ENCODE assay signal across 2 cellular contexts in the genomic region with DNA sequence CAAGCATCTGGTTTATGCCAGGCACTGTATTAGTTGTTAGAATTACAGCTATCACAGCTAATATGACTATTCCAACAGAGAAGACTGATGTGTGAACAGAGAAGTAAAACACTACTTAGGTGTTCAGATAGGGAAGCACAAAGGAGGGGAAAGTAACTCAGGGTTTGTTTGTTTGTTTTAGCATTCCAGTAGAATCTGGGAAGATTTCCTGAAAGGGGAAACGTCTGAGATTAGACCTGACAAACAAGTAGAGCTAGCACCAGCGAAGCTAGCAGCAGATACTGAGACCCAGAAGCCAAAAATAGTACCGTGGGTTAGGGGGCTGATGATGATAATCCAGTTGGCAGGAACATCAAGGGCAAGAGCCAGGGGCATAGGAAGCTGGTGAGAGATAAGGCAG.
TF ChIP-seq lines count a peak whose summit lies in the region.

No MANE protein-coding gene starts in this region.

TF ChIP-seq in IMR-90, 13 proteins besides CTCF, POLR2A, EP300 and RAD21:
- TF ChIP-seq RFX5 (IDR thresholded peaks at IDR 0.05; ENCODE audit: low read depth, low read length), result no peak
- no peak for TF ChIP-seq RCOR1 (IDR thresholded peaks at IDR 0.05; ENCODE audit: insufficient replicate concordance, low read length)
- no peak for TF ChIP-seq NFE2L2 (IDR thresholded peaks at IDR 0.05; ENCODE audit: low read depth, low read length)
- no peak for TF ChIP-seq MAFK (IDR thresholded peaks at IDR 0.05; ENCODE audit: low read depth, low read length)
- TF ChIP-seq FOS (IDR thresholded peaks at IDR 0.05; ENCODE audit: low read depth, low read length), result no peak
- no peak for TF ChIP-seq MAZ (IDR thresholded peaks at IDR 0.05; ENCODE audit: borderline replicate concordance, low read depth, low read length)
- no peak for TF ChIP-seq SMC3 (IDR thresholded peaks at IDR 0.05; ENCODE audit: low read depth, low read length)
TF ChIP-seq in IMR-90: peak in this region for 0.

TF ChIP-seq in K562, 482 proteins besides CTCF, POLR2A, EP300 and RAD21:
- TF ChIP-seq CREB1 (IDR thresholded peaks at IDR 0.05) (no peak), CREB1 (CRISPR knock-in tag; IDR thresholded peaks at IDR 0.05) (no peak), POU5F1 (IDR thresholded peaks at IDR 0.05; ENCODE audit: borderline replicate concordance, low read depth, low read length, partially characterized antibody) (no peak), DNMT1 (IDR thresholded peaks at IDR 0.05) (no peak), SREBF1 (IDR thresholded peaks at IDR 0.05; ENCODE audit: borderline replicate concordance, low read depth, low read length) (no peak), IFI16 (CRISPR knock-in tag; IDR thresholded peaks at IDR 0.05) (no peak), XRCC5 (IDR thresholded peaks at IDR 0.05; ENCODE audit: low read depth, low read length) (no peak), LARP7 (IDR thresholded peaks at IDR 0.05) (no peak), POLR2H (tag; IDR thresholded peaks at IDR 0.05; ENCODE audit: low read depth) (no peak), ZNF717 (CRISPR knock-in tag; IDR thresholded peaks at IDR 0.05) (no peak), NUFIP1 (IDR thresholded peaks at IDR 0.05; ENCODE audit: partially characterized antibody) (no peak), PURB (CRISPR knock-in tag; IDR thresholded peaks at IDR 0.05; ENCODE audit: low read depth) (no peak), DLX4 (CRISPR knock-in tag; IDR thresholded peaks at IDR 0.05) (no peak), ILF3 (IDR thresholded peaks at IDR 0.05; ENCODE audit: borderline replicate concordance) (no peak), ZNF224 (CRISPR knock-in tag; IDR thresholded peaks at IDR 0.05) (no peak)
- TF ChIP-seq, protein P1, sequence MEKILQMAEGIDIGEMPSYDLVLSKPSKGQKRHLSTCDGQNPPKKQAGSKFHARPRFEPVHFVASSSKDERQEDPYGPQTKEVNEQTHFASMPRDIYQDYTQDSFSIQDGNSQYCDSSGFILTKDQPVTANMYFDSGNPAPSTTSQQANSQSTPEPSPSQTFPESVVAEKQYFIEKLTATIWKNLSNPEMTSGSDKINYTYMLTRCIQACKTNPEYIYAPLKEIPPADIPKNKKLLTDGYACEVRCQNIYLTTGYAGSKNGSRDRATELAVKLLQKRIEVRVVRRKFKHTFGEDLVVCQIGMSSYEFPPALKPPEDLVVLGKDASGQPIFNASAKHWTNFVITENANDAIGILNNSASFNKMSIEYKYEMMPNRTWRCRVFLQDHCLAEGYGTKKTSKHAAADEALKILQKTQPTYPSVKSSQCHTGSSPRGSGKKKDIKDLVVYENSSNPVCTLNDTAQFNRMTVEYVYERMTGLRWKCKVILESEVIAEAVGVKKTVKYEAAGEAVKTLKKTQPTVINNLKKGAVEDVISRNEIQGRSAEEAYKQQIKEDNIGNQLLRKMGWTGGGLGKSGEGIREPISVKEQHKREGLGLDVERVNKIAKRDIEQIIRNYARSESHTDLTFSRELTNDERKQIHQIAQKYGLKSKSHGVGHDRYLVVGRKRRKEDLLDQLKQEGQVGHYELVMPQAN (IDR thresholded peaks at IDR 0.05; ENCODE audit: borderline replicate concordance), result no peak
- TF ChIP-seq, protein P2, sequence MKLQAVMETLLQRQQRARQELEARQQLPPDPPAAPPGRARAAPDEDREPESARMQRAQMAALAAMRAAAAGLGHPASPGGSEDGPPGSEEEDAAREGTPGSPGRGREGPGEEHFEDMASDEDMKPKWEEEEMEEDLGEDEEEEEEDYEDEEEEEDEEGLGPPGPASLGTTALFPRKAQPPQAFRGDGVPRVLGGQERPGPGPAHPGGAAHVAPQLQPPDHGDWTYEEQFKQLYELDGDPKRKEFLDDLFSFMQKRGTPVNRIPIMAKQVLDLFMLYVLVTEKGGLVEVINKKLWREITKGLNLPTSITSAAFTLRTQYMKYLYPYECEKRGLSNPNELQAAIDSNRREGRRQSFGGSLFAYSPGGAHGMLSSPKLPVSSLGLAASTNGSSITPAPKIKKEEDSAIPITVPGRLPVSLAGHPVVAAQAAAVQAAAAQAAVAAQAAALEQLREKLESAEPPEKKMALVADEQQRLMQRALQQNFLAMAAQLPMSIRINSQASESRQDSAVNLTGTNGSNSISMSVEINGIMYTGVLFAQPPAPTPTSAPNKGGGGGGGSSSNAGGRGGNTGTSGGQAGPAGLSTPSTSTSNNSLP (IDR thresholded peaks at IDR 0.05; ENCODE audit: borderline replicate concordance, low read depth, low read length), result no peak
- TF ChIP-seq, protein P3, sequence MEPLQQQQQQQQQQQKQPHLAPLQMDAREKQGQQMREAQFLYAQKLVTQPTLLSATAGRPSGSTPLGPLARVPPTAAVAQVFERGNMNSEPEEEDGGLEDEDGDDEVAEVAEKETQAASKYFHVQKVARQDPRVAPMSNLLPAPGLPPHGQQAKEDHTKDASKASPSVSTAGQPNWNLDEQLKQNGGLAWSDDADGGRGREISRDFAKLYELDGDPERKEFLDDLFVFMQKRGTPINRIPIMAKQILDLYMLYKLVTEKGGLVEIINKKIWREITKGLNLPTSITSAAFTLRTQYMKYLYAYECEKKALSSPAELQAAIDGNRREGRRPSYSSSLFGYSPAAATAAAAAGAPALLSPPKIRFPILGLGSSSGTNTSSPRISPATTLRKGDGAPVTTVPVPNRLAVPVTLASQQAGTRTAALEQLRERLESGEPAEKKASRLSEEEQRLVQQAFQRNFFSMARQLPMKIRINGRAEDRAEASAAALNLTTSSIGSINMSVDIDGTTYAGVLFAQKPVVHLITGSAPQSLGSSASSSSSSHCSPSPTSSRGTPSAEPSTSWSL (CRISPR knock-in tag; IDR thresholded peaks at IDR 0.05; ENCODE audit: borderline replicate concordance), result no peak
